Comparison of ENCODE assay signal across 29 cellular contexts in the genomic region with DNA sequence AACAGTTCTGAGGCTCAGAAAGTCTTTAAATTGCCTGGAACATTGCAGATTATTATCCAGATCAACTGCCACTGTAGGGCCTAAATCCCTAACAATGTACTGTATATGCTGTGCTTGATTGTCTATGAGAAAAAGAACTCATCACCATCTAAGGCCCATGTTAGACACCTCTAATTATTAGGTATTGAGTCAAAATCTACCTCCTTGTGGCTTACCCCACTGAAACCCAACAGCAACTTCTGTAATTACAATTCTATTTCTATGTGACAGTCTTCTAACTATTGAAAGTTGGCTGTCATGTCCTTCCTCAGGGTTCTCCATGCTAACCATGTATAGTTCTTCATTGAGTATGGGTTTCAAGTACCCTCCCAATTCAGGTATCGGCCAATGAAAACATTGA.
"Had no signal": no experiment of that assay in that cellular context is flagged by ENCODE, and none has a peak within 500 bp of the region (broad histone marks: within the 10 kb centered on the region; RNA-seq: fewer than 3 reads in every experiment).

No MANE protein-coding gene starts in this region.

- ATAC-seq: esophagus mucosa, gastrocnemius medialis, heart left ventricle, left lobe of liver, mucosa of descending colon, sciatic nerve had no signal

- H3K4me1 Mint-ChIP-seq: endodermal cell, mesothelial cell of epicardium, nephron, neural progenitor cell had no signal

- H3K36me3 ChIP-seq: prostate gland had no signal

- H3K9me3 Mint-ChIP-seq: endodermal cell, mesothelial cell of epicardium, naive B cell, nephron, neural progenitor cell had no signal

- H3K27me3 Mint-ChIP-seq: naive B cell had no signal

- H3K4me3 Mint-ChIP-seq: endodermal cell, mesothelial cell of epicardium, naive B cell, nephron, neural progenitor cell had no signal

- H3K27ac Mint-ChIP-seq: endodermal cell, mesothelial cell of epicardium, naive B cell, nephron, neural progenitor cell had no signal

- DNase-seq: dorsolateral prefrontal cortex; effector CD8-positive, alpha-beta T cell; endodermal cell; foreskin fibroblast; gastrocnemius medialis; heart left ventricle; kidney; mesenchymal stem cell; mucosa of descending colon; naive B cell; stimulated activated CD4-positive, alpha-beta T cell treated with anti-CD3 and anti-CD28 coated beads, Interleukin-12 subunit alpha, Interleukin-12 subunit beta, amount 100 ng/mL, for 4 hours; stimulated activated CD4-positive, alpha-beta T cell treated with anti-CD3 and anti-CD28 coated beads, Interleukin-1b, Interleukin-23, amount 100 ng/mL, for 48 hours; stimulated activated CD4-positive, alpha-beta T cell treated with anti-CD3 and anti-CD28 coated beads, Interleukin-4, amount 100 ng/mL, for 1 hour; stimulated activated CD8-positive, alpha-beta memory T cell treated with anti-CD3 and anti-CD28 coated beads, Interleukin-4, amount 100 ng/mL, for 48 hours; stimulated activated naive CD4-positive, alpha-beta T cell treated with Interleukin-2 at 50 U/mL for 16 hours; trophoblast cell had no signal

- H3K4me1 ChIP-seq: gastrocnemius medialis, heart left ventricle, neural progenitor cell, prostate gland, right atrium auricular region, vagina had no signal

- H3K27me3 ChIP-seq: dorsolateral prefrontal cortex, gastrocnemius medialis, heart left ventricle, hepatocyte, neural progenitor cell, right atrium auricular region, vagina had no signal

- H3K9me3 ChIP-seq: gastrocnemius medialis, heart left ventricle, mucosa of descending colon, prostate gland, right atrium auricular region, vagina had no signal

- H3K27ac ChIP-seq: dorsolateral prefrontal cortex, epithelial cell of prostate, gastrocnemius medialis, heart left ventricle, hepatocyte, neural progenitor cell, prostate gland, right atrium auricular region, vagina had no signal

- H3K4me3 ChIP-seq: dorsolateral prefrontal cortex, gastrocnemius medialis, heart left ventricle, hepatocyte, lung, mucosa of descending colon, neural progenitor cell, prostate gland, right atrium auricular region, smooth muscle cell, vagina had no signal
